In genomic region chr3:156711944-156712343, GRCh38 we compare ENCODE assay signal across 8 cellular contexts. TPM values are rescaled to one million over a fixed set of nuclear protein-coding genes. Genes with fewer than 3 reads are reported as not detected.
A peak's percentile ranks its signal among the peaks of the same experiment; 100 is the strongest.
DNase-seq lines count a peak whose midpoint lies in the region; ATAC-seq, FAIRE-seq and TF ChIP-seq lines count a peak whose summit lies in the region.
"Not testable (repeated sequence)": the region's sequence is repeated elsewhere in the genome, so short reads cannot be mapped to it uniquely, and the experiment has no call there.

No MANE protein-coding gene starts in this region.

- not testable (repeated sequence) for TF ChIP-seq POLR2A in GM12892 (IDR thresholded peaks at IDR 0.05; ENCODE audit: low read depth, low read length); NB4 (IDR thresholded peaks at IDR 0.05; ENCODE audit: extremely low read depth, insufficient read length); upper lobe of left lung (IDR thresholded peaks at IDR 0.05)

- H3K4me3 ChIP-seq in NB4 (ENCODE audit: low read depth, low read length); upper lobe of left lung: not testable (repeated sequence)

- DNase-seq in GM12892 (ENCODE audit: insufficient read length); upper lobe of left lung: not testable (repeated sequence)
- DNase-seq in HFFc6 (peak; percentile 31), NB4 (ENCODE audit: low read depth) (peak; percentile 37), iris pigment epithelial cell (ENCODE audit: low read depth) (peak; percentile 44)

- H3K27me3 ChIP-seq in upper lobe of left lung: not testable (repeated sequence)

- FAIRE-seq in GM12892 (lab: Jason Lieb, UNC): peak; percentile 85

- not testable (repeated sequence) for H3K27ac ChIP-seq in upper lobe of left lung

- H3K9me3 Mint-ChIP-seq in HFFc6; activated T-helper 17 cell treated with anti-CD3 and anti-CD28 coated beads, Interleukin-2, amount 50 U/mL, for 72 hours: not testable (repeated sequence)

- peaks cover 17% of the 10 kb centered on the region for H3K4me1 Mint-ChIP-seq in HFFc6 (ENCODE audit: low read depth)
- H3K4me1 Mint-ChIP-seq in activated T-helper 17 cell treated with anti-CD3 and anti-CD28 coated beads, Interleukin-2, amount 50 U/mL, for 72 hours: not testable (repeated sequence)

- peaks cover 47% of the 10 kb centered on the region for H3K36me3 Mint-ChIP-seq in HFFc6 (ENCODE audit: low read depth)
- H3K36me3 Mint-ChIP-seq in activated T-helper 17 cell treated with anti-CD3 and anti-CD28 coated beads, Interleukin-2, amount 50 U/mL, for 72 hours (ENCODE audit: low read depth): peaks cover 73% of the 10 kb centered on the region

- H3K4me3 Mint-ChIP-seq in HFFc6; activated T-helper 17 cell treated with anti-CD3 and anti-CD28 coated beads, Interleukin-2, amount 50 U/mL, for 72 hours: not testable (repeated sequence)

- not testable (repeated sequence) for H3K27me3 Mint-ChIP-seq in HFFc6 (ENCODE audit: insufficient read depth); activated T-helper 17 cell treated with anti-CD3 and anti-CD28 coated beads, Interleukin-2, amount 50 U/mL, for 72 hours

- peak; percentile 59 for ATAC-seq in GM19397 (IDR thresholded peaks at IDR 0.05; ENCODE audit: unreplicated experiment)
- ATAC-seq in HG03342 (IDR thresholded peaks at IDR 0.05; ENCODE audit: unreplicated experiment): peak; percentile 94
- ATAC-seq in activated T-helper 17 cell treated with anti-CD3 and anti-CD28 coated beads, Interleukin-2, amount 50 U/mL, for 72 hours (replicated peaks): peak; percentile 99
- peak; percentile 57 to 66 for ATAC-seq in upper lobe of left lung (ENCODE audit: low FRiP score in 2 of 2)

- H3K36me3 ChIP-seq in upper lobe of left lung: peaks cover 0 to 15% (median 2%) of the 10 kb centered on the region in 4 donors

- not testable (repeated sequence) for TF ChIP-seq CTCF in HFFc6 (IDR thresholded peaks at IDR 0.05); NB4 (IDR thresholded peaks at IDR 0.05; ENCODE audit: low read depth, low read length); upper lobe of left lung (IDR thresholded peaks at IDR 0.05)

- not testable (repeated sequence) for TF ChIP-seq EP300 in upper lobe of left lung (IDR thresholded peaks at IDR 0.05)

- not testable (repeated sequence) for H3K9me3 ChIP-seq in upper lobe of left lung

- not testable (repeated sequence) for H3K27ac Mint-ChIP-seq in HFFc6; activated T-helper 17 cell treated with anti-CD3 and anti-CD28 coated beads, Interleukin-2, amount 50 U/mL, for 72 hours

- 86 to 96% methylated on average over 4 of the region's 4 CpGs for WGBS in upper lobe of left lung, 2 donors

- not testable (repeated sequence) for H3K4me1 ChIP-seq in upper lobe of left lung

RNA-seq across cellular contexts. Expression of gene TIPARP, which starts 37.6 kb away (rescaled TPM):
- 29.5 TPM for polyA plus RNA-seq in GM12892 (2012; ENCODE audit: missing spikeins)
- total RNA-seq in HFFc6 (2021; fragmentation: NEBNext Ultra II Directional; extraction: Animal tissue kit (Norgen Biotek cat#: 25700)): 10 to 100 TPM; 60.6 to 78.0 (median 67.4) TPM
- total RNA-seq in activated T-helper 17 cell treated with anti-CD3 and anti-CD28 coated beads, Interleukin-2, amount 50 U/mL, for 72 hours: 10 to 100 TPM; 44.4 to 57.3 TPM
- 10 to 100 TPM; 21.5 to 84.7 (median 50.6) TPM for total RNA-seq in upper lobe of left lung
